Comparison of ENCODE assay signal across 8 cellular contexts in the genomic region with DNA sequence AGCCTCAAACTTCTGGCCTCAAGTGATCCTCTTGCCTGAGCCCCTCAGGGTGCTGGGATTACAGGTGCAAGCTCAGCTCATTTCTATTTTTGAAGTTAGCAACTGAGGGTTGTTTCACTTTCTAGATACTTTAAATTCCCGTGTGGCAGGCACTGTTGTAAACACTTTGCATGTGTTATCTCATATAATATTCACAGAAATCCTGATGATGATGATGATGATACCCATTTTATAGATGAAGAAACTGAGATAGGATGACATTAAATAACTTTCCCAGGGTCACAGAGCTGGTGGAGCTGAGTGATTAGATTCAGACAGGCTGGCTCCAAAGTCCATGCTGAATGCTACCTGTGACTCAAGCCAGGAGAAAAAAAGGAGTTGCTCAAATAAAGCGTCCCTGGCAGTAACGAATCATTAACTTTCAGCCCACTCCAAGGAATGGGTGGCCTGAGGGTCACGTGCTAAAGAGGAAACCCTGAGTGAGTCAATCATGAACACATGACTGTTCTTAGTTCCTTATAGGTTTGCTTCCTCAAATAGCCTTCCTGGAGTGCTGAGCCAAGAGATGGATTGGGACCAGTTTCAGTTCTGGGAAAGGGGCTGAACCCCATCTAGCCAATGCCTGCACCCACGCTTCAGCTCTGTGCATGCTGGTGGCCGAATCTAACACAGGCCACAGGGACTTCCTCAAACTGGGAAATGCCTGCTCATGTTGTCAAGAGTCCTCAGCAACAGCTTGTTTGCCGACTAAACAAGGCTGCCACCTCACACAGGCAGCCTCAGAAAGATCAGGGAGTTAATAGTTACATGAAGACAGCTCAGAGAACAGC. TPM values are rescaled to one million over a fixed set of nuclear protein-coding genes. Genes with fewer than 3 reads are reported as not detected.
DNase-seq lines count a peak whose midpoint lies in the region; ATAC-seq and TF ChIP-seq lines count a peak whose summit lies in the region.

No MANE protein-coding gene starts in this region.

- H3K9me3 Mint-ChIP-seq in activated naive CD8-positive, alpha-beta T cell treated with anti-CD3 and anti-CD28 coated beads, Interleukin-2, amount 10 ng/mL, durations not matched to agents 7 days and 5 days: no peaks in the 10 kb centered on the region

- peaks cover 27% of the 10 kb centered on the region for H3K4me1 Mint-ChIP-seq in activated naive CD8-positive, alpha-beta T cell treated with anti-CD3 and anti-CD28 coated beads, Interleukin-2, amount 10 ng/mL, durations not matched to agents 7 days and 5 days

- H3K4me3 Mint-ChIP-seq in activated naive CD8-positive, alpha-beta T cell treated with anti-CD3 and anti-CD28 coated beads, Interleukin-2, amount 10 ng/mL, durations not matched to agents 7 days and 5 days: peak overlapping the region; percentile 14

- peaks cover 7% of the 10 kb centered on the region for H3K27me3 Mint-ChIP-seq in activated naive CD8-positive, alpha-beta T cell treated with anti-CD3 and anti-CD28 coated beads, Interleukin-2, amount 10 ng/mL, durations not matched to agents 7 days and 5 days

- peaks cover 5% of the 10 kb centered on the region for H3K27me3 ChIP-seq in left ventricle myocardium inferior (ENCODE audit: low read depth)

- DNase-seq in NCI-H2029 treated with DMSO at 0.1 percent for 48 hours (lab: John Stamatoyannopoulos, UW) (peak; percentile 93), left ventricle myocardium inferior (peak; percentile 49), retinal pigment epithelial cell (ENCODE audit: low read depth) (peak; percentile 97), NCI-H1694 treated with DMSO at 0.1 percent for 48 hours (lab: John Stamatoyannopoulos, UW) (no peak)
- no peak for DNase-seq in activated naive CD8-positive, alpha-beta T cell treated with anti-CD3 and anti-CD28 coated beads, Interleukin-2, amount 10 ng/mL, durations not matched to agents 7 days and 5 days

- TF ChIP-seq CTCF in C4-2B (conservative IDR thresholded peaks at IDR 0.05): no peak
- TF ChIP-seq CTCF in left ventricle myocardium inferior (IDR thresholded peaks at IDR 0.05; ENCODE audit: borderline replicate concordance): no peak
- TF ChIP-seq CTCF in retinal pigment epithelial cell (conservative IDR thresholded peaks at IDR 0.05; ENCODE audit: low read depth, low read length): no peak

- H3K36me3 Mint-ChIP-seq in activated naive CD8-positive, alpha-beta T cell treated with anti-CD3 and anti-CD28 coated beads, Interleukin-2, amount 10 ng/mL, durations not matched to agents 7 days and 5 days: no peaks in the 10 kb centered on the region

- H3K27ac ChIP-seq in C4-2B (peak overlapping the region; percentile 79), left ventricle myocardium inferior (replicated peaks) (peak overlapping the region; percentile 41)

- H3K27ac Mint-ChIP-seq in activated naive CD8-positive, alpha-beta T cell treated with anti-CD3 and anti-CD28 coated beads, Interleukin-2, amount 10 ng/mL, durations not matched to agents 7 days and 5 days: peak overlapping the region; percentile 28

- POLR2A ChIA-PET in activated naive CD8-positive, alpha-beta T cell treated with anti-CD3 and anti-CD28 coated beads, Interleukin-2, amount 10 ng/mL, durations not matched to agents 7 days and 5 days (lab: Charles Lee): no interaction called here

- H3K4me1 ChIP-seq in left ventricle myocardium inferior: peaks cover 15% of the 10 kb centered on the region

- ATAC-seq in GM18520 (IDR thresholded peaks at IDR 0.05; ENCODE audit: unreplicated experiment) (peak; percentile 57), HG02938 (IDR thresholded peaks at IDR 0.05; ENCODE audit: unreplicated experiment) (peak; percentile 74)
- no peak for ATAC-seq in activated naive CD8-positive, alpha-beta T cell treated with anti-CD3 and anti-CD28 coated beads, Interleukin-2, amount 10 ng/mL, durations not matched to agents 7 days and 5 days (ENCODE audit: low read depth)

- intact Hi-C loops in left ventricle myocardium inferior (cut with micrococcal nuclease): no loop called here

- H3K9me3 ChIP-seq in left ventricle myocardium inferior (replicated peaks): no peaks in the 10 kb centered on the region

- peak overlapping the region; percentile 29 for H3K4me3 ChIP-seq in left ventricle myocardium inferior
- H3K4me3 ChIP-seq in retinal pigment epithelial cell (ENCODE audit: low read length): peak overlapping the region; percentile 16

- H3K36me3 ChIP-seq in left ventricle myocardium inferior: no peaks in the 10 kb centered on the region

RNA-seq across cellular contexts. Expression of gene RBM47, which starts 52.8 kb away (rescaled TPM):
- 1 to 10 TPM; 2.7 to 3.1 TPM for total RNA-seq in activated naive CD8-positive, alpha-beta T cell treated with anti-CD3 and anti-CD28 coated beads, Interleukin-2, amount 10 ng/mL, durations not matched to agents 7 days and 5 days
- total RNA-seq in left ventricle myocardium inferior: 2.7 TPM

Comparison
In these comparisons a context has a peak if more than half of its experiments do, and no peak if none do; other contexts are left out.
1. DNase-seq: peak in NCI-H2029 treated with DMSO at 0.1 percent for 48 hours (single experiment), left ventricle myocardium inferior (single experiment) and retinal pigment epithelial cell (single experiment); none in activated naive CD8-positive, alpha-beta T cell treated with anti-CD3 and anti-CD28 coated beads, Interleukin-2, amount 10 ng/mL, durations not matched to agents 7 days and 5 days (single experiment) and NCI-H1694 treated with DMSO at 0.1 percent for 48 hours (single experiment).